Comparison of ENCODE assay signal across 18 cellular contexts in the genomic region with DNA sequence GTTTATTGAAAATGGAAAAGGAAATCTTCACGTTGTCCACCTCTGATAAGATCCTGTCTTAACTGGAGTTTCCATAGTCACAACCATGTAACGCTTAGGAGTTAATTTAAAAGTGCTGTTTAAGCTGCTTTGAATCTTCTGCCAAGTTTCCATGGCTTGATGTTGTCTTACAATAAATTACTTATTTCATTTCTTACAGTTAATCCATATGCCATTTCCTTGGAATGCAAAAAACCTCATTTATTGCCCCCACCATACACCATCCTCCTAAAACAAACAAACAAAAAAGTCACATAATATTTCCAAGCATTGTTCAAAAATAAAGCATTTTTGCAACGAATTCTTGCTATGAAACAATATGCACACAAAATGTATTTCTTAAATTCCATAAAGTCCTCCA. TPM values are rescaled to one million over a fixed set of nuclear protein-coding genes. Genes with fewer than 3 reads are reported as not detected.
DNase-seq lines count a peak whose midpoint lies in the region; ATAC-seq, FAIRE-seq and TF ChIP-seq lines count a peak whose summit lies in the region.
"Had no signal": no experiment of that assay in that cellular context is flagged by ENCODE, and none has a peak within 500 bp of the region (broad histone marks: within the 10 kb centered on the region; RNA-seq: fewer than 3 reads in every experiment).

No MANE protein-coding gene starts in this region.

- peaks cover 7 to 76% of the 10 kb centered on the region in 2 experiments for H3K27me3 ChIP-seq in HepG2 (ENCODE audit: control insufficient read depth in 1 of 2, insufficient read depth in 2 of 2, low read length in 2 of 2)
- no peaks in the 10 kb centered on the region for H3K27me3 ChIP-seq in right lobe of liver
- H3K27me3 ChIP-seq in SJSA1 (replicated peaks), result no peaks in the 10 kb centered on the region
- no peaks in the 10 kb centered on the region for H3K27me3 ChIP-seq in tibial nerve

- no TSS peak for BruUV-seq in HepG2 (replicated peaks; lab: Mats Ljungman, UMichigan)

- no peak for FAIRE-seq in HepG2 (lab: Jason Lieb, UNC)
- FAIRE-seq: GM19239, H54 had no signal

- H3K4me2 ChIP-seq in HepG2 (ENCODE audit: low read depth, low read length), result no peak overlapping the region

- POLR2A ChIA-PET in HepG2 (lab: Yijun Ruan, JAX), result no interaction called here

- TF ChIP-seq POLR2A in HepG2 (IDR thresholded peaks at IDR 0.05; ENCODE audit: insufficient read depth in 1 of 2, low read depth in 2 of 2, low read length in 2 of 2), result no peak
- TF ChIP-seq POLR2A in right lobe of liver (IDR thresholded peaks at IDR 0.05), result no peak
- TF ChIP-seq POLR2A in tibial nerve (IDR thresholded peaks at IDR 0.05), result no peak

- TF ChIP-seq CTCF in HepG2 (CRISPR knock-in tag; IDR thresholded peaks at IDR 0.05), result no peak
- TF ChIP-seq CTCF in right lobe of liver (IDR thresholded peaks at IDR 0.05), result no peak
- no peak for TF ChIP-seq CTCF in tibial nerve (IDR thresholded peaks at IDR 0.05)

- H3K9ac ChIP-seq in HepG2 (ENCODE audit: insufficient read depth, low read depth, low read length), result no peak overlapping the region

- no peaks in the 10 kb centered on the region for H4K20me1 ChIP-seq in HepG2 (ENCODE audit: insufficient read depth, low read length)

- H3K4me1 ChIP-seq in HepG2 (ENCODE audit: insufficient read depth, low read length) (no peaks in the 10 kb centered on the region), right lobe of liver (no peaks in the 10 kb centered on the region), SJSA1 (replicated peaks) (peaks cover 75% of the 10 kb centered on the region), tibial nerve (peaks cover 0 to 3% (median 0%) of the 10 kb centered on the region in 4 donors)

- CTCF ChIA-PET in HepG2 (lab: Yijun Ruan, JAX; ENCODE audit: low intra/inter-chr PET ratio, low total read pairs), result no interaction called here

- no peak overlapping the region for H2AFZ ChIP-seq in HepG2 (ENCODE audit: low read length)

- 10% methylated on average over 3 of the region's 3 CpGs for WGBS in HepG2 (ENCODE audit: low lambda C conversion rate)
- WGBS in right lobe of liver (ENCODE audit: insufficient coverage, low coverage, low lambda C conversion rate, missing lambda C conversion rate), result 47% methylated on average over 3 of the region's 3 CpGs
- 11 to 32% methylated on average over 3 of the region's 3 CpGs for WGBS in tibial nerve, 2 donors

- no peak for TF ChIP-seq EP300 in HepG2 (IDR thresholded peaks at IDR 0.05; ENCODE audit: low read depth in 2 of 2, low read length in 2 of 2)
- TF ChIP-seq EP300 in HepG2 (CRISPR knock-in tag; IDR thresholded peaks at IDR 0.05; ENCODE audit: borderline replicate concordance), result no peak
- no peak for TF ChIP-seq EP300 in tibial nerve (IDR thresholded peaks at IDR 0.05)

- no peaks in the 10 kb centered on the region for H3K36me3 ChIP-seq in HepG2 (replicated peaks in 1 of 2; ENCODE audit: control insufficient read depth in 1 of 2, insufficient read depth in 2 of 2, low read length in 2 of 2)
- no peaks in the 10 kb centered on the region for H3K36me3 ChIP-seq in right lobe of liver
- no peaks in the 10 kb centered on the region for H3K36me3 ChIP-seq in SJSA1
- H3K36me3 ChIP-seq in tibial nerve, result no peaks in the 10 kb centered on the region

- no peak for TF ChIP-seq RAD21 in HepG2 (CRISPR knock-in tag; IDR thresholded peaks at IDR 0.05)

- H3K9me3 ChIP-seq in HepG2 (ENCODE audit: low read length) (no peaks in the 10 kb centered on the region), right lobe of liver (no peaks in the 10 kb centered on the region), SJSA1 (replicated peaks) (no peaks in the 10 kb centered on the region), tibial nerve (no peaks in the 10 kb centered on the region)

- H3K4me3 ChIP-seq in HepG2 (replicated peaks in 1 of 3; ENCODE audit: insufficient read depth in 1 of 3, low read depth in 2 of 3, low read length in 3 of 3) (no peak overlapping the region), right lobe of liver (no peak overlapping the region), SJSA1 (peak overlapping the region; percentile 2; the same call in 1 of the 2 replicates), tibial nerve (no peak overlapping the region)

- H3K79me2 ChIP-seq in HepG2 (ENCODE audit: insufficient read depth, low read length), result no peaks in the 10 kb centered on the region

- no peak for ATAC-seq in HepG2
- no peak for ATAC-seq in right lobe of liver
- ATAC-seq: PC-3 had no signal

- in situ Hi-C loops in HepG2 (cut with HindIII; ENCODE audit: extremely low pct_ligation_motif_present, low pct_unique_long_range_greater_than_20kb), result no loop called here

- H3K27ac ChIP-seq in HepG2 (ENCODE audit: extremely low read length, insufficient read depth, low read length) (no peak overlapping the region), right lobe of liver (no peak overlapping the region), SJSA1 (peak overlapping the region; percentile 94), tibial nerve (no peak overlapping the region)
- H3K27ac ChIP-seq: C4-2B had no signal

- intact Hi-C loops in HepG2 (cut with micrococcal nuclease; ENCODE audit: unreplicated experiment) (no loop called here), right lobe of liver (cut with DNase I) (no loop called here)

- DNase-seq in HepG2 (ENCODE audit: low spot score), result no peak
- no peak for DNase-seq in right lobe of liver
- peak in 1 of 2 experiments; percentile 64 for DNase-seq in SJSA1 (ENCODE audit: low read depth in 1 of 2, low spot score in 2 of 2)
- DNase-seq in fibroblast of peridontal ligament (ENCODE audit: extremely low read depth), result peak; percentile 3
- DNase-seq in stimulated activated CD4-positive, alpha-beta T cell treated with anti-CD3 and anti-CD28 coated beads, Interleukin-4, amount 100 ng/mL, for 24 hours, result no peak
- no peak for DNase-seq in NCI-H1417 (lab: John Stamatoyannopoulos, UW)
- DNase-seq in tibial nerve (ENCODE audit: low spot score in 2 of 2), result no peak
- no peak for DNase-seq in NCI-H187 treated with DMSO at 0.1 percent for 48 hours (lab: John Stamatoyannopoulos, UW)
- DNase-seq: 8988T, DND-41, NCI-H1436, NCI-H2029 treated with DMSO at 0.1 percent for 48 hours, NCI-H510A, NCI-H774, PC-3 had no signal

TF ChIP-seq in HepG2, 621 proteins besides CTCF, POLR2A, EP300 and RAD21 (continues in another document):
- TF ChIP-seq, protein P1, sequence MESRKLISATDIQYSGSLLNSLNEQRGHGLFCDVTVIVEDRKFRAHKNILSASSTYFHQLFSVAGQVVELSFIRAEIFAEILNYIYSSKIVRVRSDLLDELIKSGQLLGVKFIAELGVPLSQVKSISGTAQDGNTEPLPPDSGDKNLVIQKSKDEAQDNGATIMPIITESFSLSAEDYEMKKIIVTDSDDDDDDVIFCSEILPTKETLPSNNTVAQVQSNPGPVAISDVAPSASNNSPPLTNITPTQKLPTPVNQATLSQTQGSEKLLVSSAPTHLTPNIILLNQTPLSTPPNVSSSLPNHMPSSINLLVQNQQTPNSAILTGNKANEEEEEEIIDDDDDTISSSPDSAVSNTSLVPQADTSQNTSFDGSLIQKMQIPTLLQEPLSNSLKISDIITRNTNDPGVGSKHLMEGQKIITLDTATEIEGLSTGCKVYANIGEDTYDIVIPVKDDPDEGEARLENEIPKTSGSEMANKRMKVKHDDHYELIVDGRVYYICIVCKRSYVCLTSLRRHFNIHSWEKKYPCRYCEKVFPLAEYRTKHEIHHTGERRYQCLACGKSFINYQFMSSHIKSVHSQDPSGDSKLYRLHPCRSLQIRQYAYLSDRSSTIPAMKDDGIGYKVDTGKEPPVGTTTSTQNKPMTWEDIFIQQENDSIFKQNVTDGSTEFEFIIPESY (CRISPR knock-in tag; IDR thresholded peaks at IDR 0.05), result no peak
- TF ChIP-seq FOXP1 (IDR thresholded peaks at IDR 0.05) (no peak), FOXP1 (CRISPR knock-in tag; IDR thresholded peaks at IDR 0.05) (no peak), MAFF (IDR thresholded peaks at IDR 0.05; ENCODE audit: low read depth, low read length) (no peak), MAFG (CRISPR knock-in tag; IDR thresholded peaks at IDR 0.05) (no peak)
- TF ChIP-seq, protein P2, sequence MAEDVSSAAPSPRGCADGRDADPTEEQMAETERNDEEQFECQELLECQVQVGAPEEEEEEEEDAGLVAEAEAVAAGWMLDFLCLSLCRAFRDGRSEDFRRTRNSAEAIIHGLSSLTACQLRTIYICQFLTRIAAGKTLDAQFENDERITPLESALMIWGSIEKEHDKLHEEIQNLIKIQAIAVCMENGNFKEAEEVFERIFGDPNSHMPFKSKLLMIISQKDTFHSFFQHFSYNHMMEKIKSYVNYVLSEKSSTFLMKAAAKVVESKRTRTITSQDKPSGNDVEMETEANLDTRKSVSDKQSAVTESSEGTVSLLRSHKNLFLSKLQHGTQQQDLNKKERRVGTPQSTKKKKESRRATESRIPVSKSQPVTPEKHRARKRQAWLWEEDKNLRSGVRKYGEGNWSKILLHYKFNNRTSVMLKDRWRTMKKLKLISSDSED (CRISPR knock-in tag; IDR thresholded peaks at IDR 0.05), result no peak

RNA-seq across cellular contexts. Expression of a gene that starts 46.7 kb away (rescaled TPM):
- not detected in 2 replicates for total RNA-seq in HepG2 (2016; rRNA removed; fragmentation: Illumina TruSeq; extraction: Trizol)
- total RNA-seq in HepG2 (2016; cell fraction: cytosol; rRNA removed; fragmentation: Illumina TruSeq; extraction: Trizol; ENCODE audit: low read depth), result not detected in 2 replicates
- not detected in 2 replicates for total RNA-seq in HepG2 (2016; cell fraction: insoluble cytoplasmic fraction; rRNA removed; fragmentation: Illumina TruSeq; extraction: Trizol)
- not detected in 2 replicates for total RNA-seq in HepG2 (2016; cell fraction: membrane; rRNA removed; fragmentation: Illumina TruSeq; extraction: Trizol)
- not detected in 2 replicates for total RNA-seq in HepG2 (2016; cell fraction: nucleus; rRNA removed; fragmentation: Illumina TruSeq; extraction: Trizol)
- polyA plus RNA-seq in HepG2 (2011; rRNA removed), result not detected in 2 replicates
- polyA plus RNA-seq in HepG2 (2011; cell fraction: cytosol; rRNA removed), result 0.04 TPM in 1 of 2 replicates, not detected in the other
- polyA plus RNA-seq in HepG2 (2011; cell fraction: nucleus; rRNA removed), result not detected in 2 replicates
- not detected in 2 replicates for polyA plus RNA-seq in HepG2 (2012)
- not detected in 2 replicates for polyA plus RNA-seq in HepG2 (2016; cell fraction: cytosol; fragmentation: Illumina TruSeq; extraction: Trizol; ENCODE audit: low read depth)
- not detected in 2 replicates for polyA plus RNA-seq in HepG2 (2016; cell fraction: insoluble cytoplasmic fraction; fragmentation: Illumina TruSeq; extraction: Trizol; ENCODE audit: low read depth)
- polyA plus RNA-seq in HepG2 (2016; cell fraction: membrane; fragmentation: Illumina TruSeq; extraction: Trizol; ENCODE audit: low read depth), result not detected in 2 replicates
- polyA plus RNA-seq in HepG2 (2016; cell fraction: nucleus; fragmentation: Illumina TruSeq; extraction: Trizol; ENCODE audit: insufficient read depth, low read depth), result not detected in 2 replicates
- 8.0 TPM in 1 of 2 replicates, not detected in the other for polyA minus RNA-seq in HepG2 (2011; rRNA and poly(A)+ RNA removed; ENCODE audit: low replicate concordance)
- polyA minus RNA-seq in HepG2 (2011; cell fraction: cytosol; rRNA and poly(A)+ RNA removed), result 0.53 TPM in 1 of 2 replicates, not detected in the other
- polyA minus RNA-seq in HepG2 (2011; cell fraction: nucleus; rRNA and poly(A)+ RNA removed), result 0.26 TPM in 1 of 2 replicates, not detected in the other
- 10 to 100 TPM in 3 of 6 experiments, 1 to 10 TPM in 3; 5.5 to 21.0 (median 11.4) TPM for total RNA-seq in right lobe of liver
- total RNA-seq in SJSA1 (2014; rRNA removed; shearing (Covaris generic)), result 199 and 310 TPM in 2 replicates
- 10 to 100 TPM; 40.4 to 72.6 (median 52.4) TPM for total RNA-seq in tibial nerve

Comparison
In these comparisons a context has a peak if more than half of its experiments do, and no peak if none do; other contexts are left out.
1. RNA of a gene that starts 46.7 kb away (total RNA-seq): 199 to 310 TPM in SJSA1, 40.4 to 72.6 TPM in tibial nerve and 5.5 to 21.0 TPM in right lobe of liver; not detected in HepG2; every median in the first group is over 4 times any median in the second.